43 cellular contexts compared by ENCODE assay signal in the genomic region with DNA sequence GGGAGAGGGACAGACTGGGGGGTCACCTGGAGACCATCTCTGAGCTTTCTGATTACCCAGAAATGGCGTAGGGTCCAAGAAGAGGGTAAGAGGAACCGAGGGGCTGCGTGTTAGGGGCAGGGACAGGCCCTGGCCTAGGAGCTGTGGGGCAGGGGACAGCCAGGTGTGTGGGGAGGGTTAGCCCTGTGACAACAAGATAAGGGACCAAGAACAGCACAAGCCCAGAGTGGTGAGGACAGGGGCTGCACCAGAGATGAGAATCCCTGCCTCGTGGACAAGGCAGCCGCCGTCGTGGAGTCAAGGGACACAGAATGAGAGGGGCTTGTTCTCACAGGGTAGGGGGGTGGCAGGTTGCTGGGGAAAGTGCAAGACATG. TPM values are rescaled to one million over a fixed set of nuclear protein-coding genes. Genes with fewer than 3 reads are reported as not detected.
"Had no signal": no experiment of that assay in that cellular context is flagged by ENCODE, and none has a peak within 500 bp of the region (broad histone marks: within the 10 kb centered on the region; RNA-seq: fewer than 3 reads in every experiment).

No MANE protein-coding gene starts in this region.

- FAIRE-seq: astrocyte, bronchial epithelial cell, colon, endometrium, endothelial cell of umbilical vein, TTC549 had no signal

- H3K9me3 ChIP-seq: esophagus squamous epithelium, gastroesophageal sphincter, heart right ventricle had no signal

- ATAC-seq: activated CD4-positive, alpha-beta T cell treated with anti-CD3 and anti-CD28 coated beads for 36 hours; activated CD8-positive, alpha-beta memory T cell treated with anti-CD3 and anti-CD28 coated beads, Interleukin-2, amount 10 ng/mL, durations not matched to agents 7 days and 5 days; activated CD8-positive, alpha-beta T cell treated with anti-CD3 and anti-CD28 coated beads, Interleukin-2, amount 10 ng/mL, durations not matched to agents 7 days and 5 days; gastroesophageal sphincter; heart right ventricle had no signal

- H3K4me2 ChIP-seq: hepatocyte had no signal

- H3K36me3 ChIP-seq: brain microvascular endothelial cell, esophagus squamous epithelium, gastroesophageal sphincter, heart right ventricle had no signal

- H3K4me3 ChIP-seq: esophagus squamous epithelium, gastroesophageal sphincter, heart right ventricle, hepatocyte had no signal

- H3K27ac ChIP-seq: brain microvascular endothelial cell, epithelial cell of prostate, esophagus squamous epithelium, gastroesophageal sphincter, heart right ventricle, hepatocyte, VCaP had no signal

- DNase-seq: activated B cell treated with CpG ODN at 0.5 μM for 24 hours; activated CD4-positive, alpha-beta memory T cell treated with anti-CD3 and anti-CD28 coated beads for 36 hours; activated CD4-positive, alpha-beta T cell treated with anti-CD3 and anti-CD28 coated beads for 36 hours; activated CD4-positive, alpha-beta T cell treated with anti-CD3 and anti-CD28 coated beads, Interleukin-2, amount 10 ng/mL, durations not matched to agents 24 days and 14 days; activated CD4-positive, CD25-positive, alpha-beta regulatory T cell treated with anti-CD3 and anti-CD28 coated beads, Interleukin-2, amount 50 U/mL, for 72 hours; activated CD8-positive, alpha-beta memory T cell treated with anti-CD3 and anti-CD28 coated beads, Interleukin-2, amount 10 ng/mL, durations not matched to agents 7 days and 5 days; activated CD8-positive, alpha-beta memory T cell treated with anti-CD3 and anti-CD28 coated beads, Interleukin-2, amount 50 U/mL, for 4 hours; activated CD8-positive, alpha-beta T cell treated with anti-CD3 and anti-CD28 coated beads, Interleukin-2, amount 10 ng/mL, durations not matched to agents 7 days and 5 days; activated effector memory CD4-positive, alpha-beta T cell treated with anti-CD3 and anti-CD28 coated beads, Interleukin-2, amount 50 U/mL, for 16 hours; activated naive CD4-positive, alpha-beta T cell treated with anti-CD3 and anti-CD28 coated beads for 36 hours; activated T-cell treated with anti-CD3 and anti-CD28 coated beads, Interleukin-2, amount 50 U/mL, for 1 hour; activated T-cell treated with anti-CD3 and anti-CD28 coated beads, Interleukin-2, amount 50 U/mL, for 48 hours; amniotic stem cell; anterior cingulate cortex; brain microvascular endothelial cell; cortex of kidney; dermis blood vessel endothelial cell; effector CD4-positive, alpha-beta T cell; esophagus squamous epithelium; foreskin melanocyte; heart right ventricle; T-helper 2 cell had no signal

- H2AFZ ChIP-seq: hepatocyte had no signal

- H3K79me2 ChIP-seq: hepatocyte had no signal

RNA-seq across cellular contexts. Expression of gene AVP, which starts 0.4 kb away (rescaled TPM):
- total RNA-seq: activated B cell treated with CpG ODN at 0.5 μM for 24 hours; activated CD4-positive, alpha-beta memory T cell treated with anti-CD3 and anti-CD28 coated beads for 36 hours; activated CD4-positive, alpha-beta T cell treated with anti-CD3 and anti-CD28 coated beads for 36 hours; activated CD4-positive, alpha-beta T cell treated with anti-CD3 and anti-CD28 coated beads, Interleukin-2, amount 10 ng/mL, durations not matched to agents 24 days and 14 days; activated CD8-positive, alpha-beta memory T cell treated with anti-CD3 and anti-CD28 coated beads for 36 hours; activated CD8-positive, alpha-beta memory T cell treated with anti-CD3 and anti-CD28 coated beads, Interleukin-2, amount 10 ng/mL, durations not matched to agents 7 days and 5 days; activated CD8-positive, alpha-beta T cell treated with anti-CD3 and anti-CD28 coated beads, Interleukin-2, amount 10 ng/mL, durations not matched to agents 7 days and 5 days; activated naive CD4-positive, alpha-beta T cell treated with anti-CD3 and anti-CD28 coated beads for 36 hours; activated T-helper 1 cell treated with anti-CD3 and anti-CD28 coated beads, Interleukin-12 subunit alpha, Interleukin-12 subunit beta, Interleukin-2, Interleukin-4 antibody, amounts not matched to agents 30 ng/mL and 10 ng/mL and 1 ng/mL, durations not matched to agents 14 hours and 24 hours and 36 hours; activated T-helper 2 cell treated with anti-CD3 and anti-CD28 coated beads, Interferon-gamma antibody, Interleukin-2, Interleukin-4, amounts not matched to agents 10 μg/mL and 5 μg/mL and 100 μg/mL, durations not matched to agents 14 hours and 24 hours and 36 hours; astrocyte; bronchial epithelial cell; cardiac septum; cerebellum; dermis blood vessel endothelial cell; endothelial cell of umbilical vein; esophagus squamous epithelium; fibroblast of lung; fibroblast of villous mesenchyme; gastroesophageal sphincter; glomerular endothelial cell; heart right ventricle; T-helper 1 cell treated with Interleukin-12 subunit alpha and Interleukin-12 subunit beta and Interleukin-4 antibody, amounts not matched to agents 30 ng/mL and 1 ng/mL, for 36 hours had no signal
- polyA plus RNA-seq: endothelial cell of umbilical vein, esophagus, fibroblast of lung, heart right ventricle had no signal

RNA-seq across cellular contexts. Expression of gene OXT, which starts 13.6 kb away (rescaled TPM):
- total RNA-seq: activated B cell treated with CpG ODN at 0.5 μM for 24 hours; activated CD4-positive, alpha-beta T cell treated with anti-CD3 and anti-CD28 coated beads, Interleukin-2, amount 10 ng/mL, durations not matched to agents 24 days and 14 days; activated CD8-positive, alpha-beta memory T cell treated with anti-CD3 and anti-CD28 coated beads, Interleukin-2, amount 10 ng/mL, durations not matched to agents 7 days and 5 days; activated CD8-positive, alpha-beta T cell treated with anti-CD3 and anti-CD28 coated beads, Interleukin-2, amount 10 ng/mL, durations not matched to agents 7 days and 5 days; activated naive CD4-positive, alpha-beta T cell treated with anti-CD3 and anti-CD28 coated beads for 36 hours; activated T-helper 1 cell treated with anti-CD3 and anti-CD28 coated beads, Interleukin-12 subunit alpha, Interleukin-12 subunit beta, Interleukin-2, Interleukin-4 antibody, amounts not matched to agents 30 ng/mL and 10 ng/mL and 1 ng/mL, durations not matched to agents 14 hours and 24 hours and 36 hours; activated T-helper 2 cell treated with anti-CD3 and anti-CD28 coated beads, Interferon-gamma antibody, Interleukin-2, Interleukin-4, amounts not matched to agents 10 μg/mL and 5 μg/mL and 100 μg/mL, durations not matched to agents 14 hours and 24 hours and 36 hours; astrocyte; bronchial epithelial cell; cardiac septum; cerebellum; dermis blood vessel endothelial cell; endothelial cell of umbilical vein; esophagus squamous epithelium; fibroblast of lung; fibroblast of villous mesenchyme; gastroesophageal sphincter; glomerular endothelial cell; hepatocyte had no signal
- polyA plus RNA-seq: endothelial cell of umbilical vein, fibroblast of lung had no signal

RNA-seq across cellular contexts. Expression of gene GNRH2, which starts 41.6 kb away (rescaled TPM):
- total RNA-seq: activated naive CD4-positive, alpha-beta T cell treated with anti-CD3 and anti-CD28 coated beads for 36 hours; cardiac septum; cerebellum; dermis blood vessel endothelial cell; esophagus squamous epithelium; fibroblast of lung; fibroblast of villous mesenchyme; glomerular endothelial cell had no signal
- polyA plus RNA-seq: adipose tissue, endothelial cell of umbilical vein, fibroblast of lung, heart right ventricle had no signal
